35 cellular contexts compared by ENCODE assay signal in genomic region chr4:8503801-8504200, GRCh38.
DNase-seq lines count a peak whose midpoint lies in the region; ATAC-seq, FAIRE-seq and TF ChIP-seq lines count a peak whose summit lies in the region.
"Had no signal": no experiment of that assay in that cellular context is flagged by ENCODE, and none has a peak within 500 bp of the region (broad histone marks: within the 10 kb centered on the region; RNA-seq: fewer than 3 reads in every experiment).

No MANE protein-coding gene starts in this region.

- TF ChIP-seq RAD21 in HepG2 (CRISPR knock-in tag; IDR thresholded peaks at IDR 0.05) = no peak

- ATAC-seq in HepG2 = peak; percentile 21; the same call in 2 of the 3 replicates
- ATAC-seq in right lobe of liver = no peak
- ATAC-seq in PC-3 = no peak; the same call in 1 of the 2 replicates
- ATAC-seq in esophagus mucosa = peak; percentile 23
- no peak for ATAC-seq in GM18502 (IDR thresholded peaks at IDR 0.05; ENCODE audit: poor library complexity, unreplicated experiment)
- no peak for ATAC-seq in GM18873 (IDR thresholded peaks at IDR 0.05; ENCODE audit: low FRiP score, unreplicated experiment)
- ATAC-seq: activated T-helper 17 cell treated with anti-CD3 and anti-CD28 coated beads, Interleukin-2, amount 50 U/mL, for 72 hours; effector memory CD8-positive, alpha-beta T cell; foreskin keratinocyte; stimulated activated naive CD8-positive, alpha-beta T cell treated with anti-CD3 and anti-CD28 coated beads, Interleukin-15, amount 100 ng/mL, for 72 hours had no signal

- H4K20me1 ChIP-seq in HepG2 (ENCODE audit: insufficient read depth, low read length) (no peaks in the 10 kb centered on the region), PC-3 (ENCODE audit: low read length) (no peaks in the 10 kb centered on the region)

- WGBS in HepG2 (ENCODE audit: low lambda C conversion rate) = 28% methylated on average over 10 of the region's 11 CpGs
- WGBS in right lobe of liver (ENCODE audit: insufficient coverage, low coverage, low lambda C conversion rate, missing lambda C conversion rate) = 74% methylated on average over 10 of the region's 11 CpGs

- TF ChIP-seq EP300 in HepG2 (IDR thresholded peaks at IDR 0.05; ENCODE audit: low read depth in 2 of 2, low read length in 2 of 2) = no peak
- TF ChIP-seq EP300 in HepG2 (CRISPR knock-in tag; IDR thresholded peaks at IDR 0.05; ENCODE audit: borderline replicate concordance) = no peak

- TF ChIP-seq POLR2A in HepG2 (IDR thresholded peaks at IDR 0.05; ENCODE audit: insufficient read depth in 1 of 2, low read depth in 2 of 2, low read length in 2 of 2) = no peak
- TF ChIP-seq POLR2A in right lobe of liver (IDR thresholded peaks at IDR 0.05) = no peak

- no peak overlapping the region for H2AFZ ChIP-seq in HepG2 (ENCODE audit: low read length)
- H2AFZ ChIP-seq in PC-3 (ENCODE audit: low read length) = no peak overlapping the region

- H3K27me3 ChIP-seq in HepG2 (ENCODE audit: control insufficient read depth in 1 of 2, insufficient read depth in 2 of 2, low read length in 2 of 2) = peaks cover 8 to 45% of the 10 kb centered on the region in 2 experiments; a peak in 4 of 5 replicates
- H3K27me3 ChIP-seq in right lobe of liver = no peaks in the 10 kb centered on the region
- H3K27me3 ChIP-seq in PC-3 (ENCODE audit: low read length) = no peaks in the 10 kb centered on the region
- H3K27me3 ChIP-seq: heart left ventricle, Peyer's patch, transverse colon had no signal

- CTCF ChIA-PET in HepG2 (lab: Yijun Ruan, JAX; ENCODE audit: low intra/inter-chr PET ratio, low total read pairs) = no interaction called here
- CTCF ChIA-PET in PC-3 (lab: Charles Lee) = no interaction called here

- H3K9ac ChIP-seq in HepG2 (ENCODE audit: insufficient read depth, low read depth, low read length) = no peak overlapping the region
- no peak overlapping the region for H3K9ac ChIP-seq in PC-3 (ENCODE audit: low read length)
- H3K9ac ChIP-seq: KMS-11 had no signal

- POLR2A ChIA-PET in HepG2 (lab: Yijun Ruan, JAX) (no interaction called here), PC-3 (lab: Charles Lee; ENCODE audit: unreplicated experiment) (no interaction called here)

- no peaks in the 10 kb centered on the region for H3K79me2 ChIP-seq in HepG2 (ENCODE audit: insufficient read depth, low read length)
- no peaks in the 10 kb centered on the region for H3K79me2 ChIP-seq in PC-3 (ENCODE audit: low read length)

- H3F3A ChIP-seq in PC-3 (ENCODE audit: low read length, unreplicated experiment) = no peaks in the 10 kb centered on the region

- in situ Hi-C loops in HepG2 (cut with HindIII; ENCODE audit: extremely low pct_ligation_motif_present, low pct_unique_long_range_greater_than_20kb) = no loop called here

- peaks cover 9% of the 10 kb centered on the region for H3K4me1 ChIP-seq in HepG2 (ENCODE audit: insufficient read depth, low read length)
- H3K4me1 ChIP-seq in right lobe of liver = no peaks in the 10 kb centered on the region
- no peaks in the 10 kb centered on the region for H3K4me1 ChIP-seq in PC-3 (ENCODE audit: insufficient read depth, low read length)
- H3K4me1 ChIP-seq: Caco-2, foreskin keratinocyte, HAP-1 had no signal

- H3K4me2 ChIP-seq in HepG2 (ENCODE audit: low read depth, low read length) (no peak overlapping the region), PC-3 (ENCODE audit: low read length) (peak overlapping the region; percentile 46; the same call in 1 of the 2 replicates)
- H3K4me2 ChIP-seq: KMS-11, smooth muscle cell had no signal

- DNase-seq in HepG2 (ENCODE audit: low spot score) (no peak), right lobe of liver (no peak), PC-3 (no peak), activated T-cell treated with anti-CD3 and anti-CD28 coated beads for 4 hours (no peak)
- DNase-seq: ACHN; activated B cell treated with CpG ODN at 0.5 μM for 24 hours; activated CD4-positive, alpha-beta T cell treated with anti-CD3 and anti-CD28 coated beads, Interleukin-2, amount 50 U/mL, for 1 hour; activated naive CD4-positive, alpha-beta T cell treated with anti-CD3 and anti-CD28 coated beads, Interleukin-2, amount 50 U/mL, for 16 hours; amniotic stem cell; Caco-2; effector memory CD8-positive, alpha-beta T cell; foreskin keratinocyte; lower lobe of right lung; NCI-H510A; NK-92 treated with Interleukin-12 subunit alpha and Interleukin-12 subunit beta, amount 100 ng/mL, for 24 hours; Peyer's patch; stimulated activated CD4-positive, alpha-beta T cell treated with anti-CD3 and anti-CD28 coated beads, Interleukin-1b, Interleukin-23, amount 100 ng/mL, for 48 hours; stimulated activated CD8-positive, alpha-beta memory T cell treated with anti-CD3 and anti-CD28 coated beads, Interleukin-4, amount 100 ng/mL, for 48 hours; stimulated activated naive CD8-positive, alpha-beta T cell treated with anti-CD3 and anti-CD28 coated beads, Interleukin-15, amount 100 ng/mL, for 72 hours; SW 1271; T1000 had no signal

- intact Hi-C loops in HepG2 (cut with micrococcal nuclease; ENCODE audit: unreplicated experiment) = no loop called here
- intact Hi-C loops in right lobe of liver (cut with DNase I) = no loop called here
- intact Hi-C loops in PC-3 (cut with micrococcal nuclease) = no loop called here

- H3K27ac ChIP-seq in HepG2 (ENCODE audit: extremely low read length, insufficient read depth, low read length) = no peak overlapping the region
- H3K27ac ChIP-seq in right lobe of liver = no peak overlapping the region
- H3K27ac ChIP-seq in PC-3 (ENCODE audit: low read length) = no peak overlapping the region
- H3K27ac ChIP-seq: coronary artery, esophagus muscularis mucosa, foreskin keratinocyte, heart left ventricle, KMS-11, lower lobe of right lung, Peyer's patch, transverse colon had no signal

- H3K4me3 ChIP-seq in HepG2 (replicated peaks in 1 of 3; ENCODE audit: insufficient read depth in 1 of 3, low read depth in 2 of 3, low read length in 3 of 3) (no peak overlapping the region), right lobe of liver (no peak overlapping the region), PC-3 (ENCODE audit: low read length) (no peak overlapping the region)
- H3K4me3 ChIP-seq: coronary artery, esophagus muscularis mucosa, HAP-1, heart left ventricle, lower lobe of right lung, Peyer's patch, smooth muscle cell, transverse colon had no signal

- H3K9me3 ChIP-seq in HepG2 (ENCODE audit: low read length) (no peaks in the 10 kb centered on the region), right lobe of liver (no peaks in the 10 kb centered on the region), PC-3 (ENCODE audit: low read length) (no peaks in the 10 kb centered on the region)
- H3K9me3 ChIP-seq: Caco-2, esophagus muscularis mucosa, HAP-1, heart left ventricle, lower lobe of right lung, Peyer's patch, transverse colon had no signal

- H3K9me2 ChIP-seq in PC-3 (replicated peaks; ENCODE audit: low read length) = no peaks in the 10 kb centered on the region

- TF ChIP-seq CTCF in HepG2 (CRISPR knock-in tag; IDR thresholded peaks at IDR 0.05) (no peak), right lobe of liver (IDR thresholded peaks at IDR 0.05) (no peak), PC-3 (conservative IDR thresholded peaks at IDR 0.05; ENCODE audit: low read depth, low read length) (no peak)

- H3K36me3 ChIP-seq in HepG2 (replicated peaks in 1 of 2; ENCODE audit: control insufficient read depth in 1 of 2, insufficient read depth in 2 of 2, low read length in 2 of 2) = no peaks in the 10 kb centered on the region
- no peaks in the 10 kb centered on the region for H3K36me3 ChIP-seq in right lobe of liver
- no peaks in the 10 kb centered on the region for H3K36me3 ChIP-seq in PC-3 (ENCODE audit: low read depth, low read length)
- H3K36me3 ChIP-seq: esophagus muscularis mucosa, HAP-1, heart left ventricle, lower lobe of right lung, Peyer's patch, transverse colon had no signal

- no peak for FAIRE-seq in HepG2 (lab: Jason Lieb, UNC)
- FAIRE-seq: bronchial epithelial cell, GM12891, HTR-8/SVneo had no signal

- no TSS peak for BruUV-seq in HepG2 (replicated peaks; lab: Mats Ljungman, UMichigan)
- BruUV-seq in PC-3 (replicated peaks; lab: Mats Ljungman, UMichigan) = no TSS peak

TF ChIP-seq in HepG2, 621 proteins besides CTCF, POLR2A, EP300 and RAD21 (continues in another document):
- no peak for TF ChIP-seq ZFY (CRISPR knock-in tag; IDR thresholded peaks at IDR 0.05)
- TF ChIP-seq HNF4A (CRISPR knock-in tag; IDR thresholded peaks at IDR 0.05) = no peak
- TF ChIP-seq TSC22D2 (CRISPR knock-in tag; IDR thresholded peaks at IDR 0.05; ENCODE audit: borderline replicate concordance) = no peak
- no peak for TF ChIP-seq ZNF512B (CRISPR knock-in tag; IDR thresholded peaks at IDR 0.05; ENCODE audit: borderline replicate concordance)
- no peak for TF ChIP-seq SP4 (CRISPR knock-in tag; IDR thresholded peaks at IDR 0.05)

Comparison
In these comparisons a context has a peak if more than half of its experiments do, and no peak if none do; other contexts are left out.
1. ATAC-seq: peak in HepG2 (single experiment) and esophagus mucosa (single experiment); none in right lobe of liver (0 of 4), PC-3 (single experiment), GM18502 (single experiment) and GM18873 (single experiment).